In genomic region chr12:94771741-94772140, GRCh38 we compare ENCODE assay signal across 2 cellular contexts.
TF ChIP-seq lines count a peak whose summit lies in the region.

No MANE protein-coding gene starts in this region.

TF ChIP-seq in A549, 52 proteins besides CTCF, POLR2A, EP300 and RAD21 (continued from another document):
- TF ChIP-seq HMGXB4 (CRISPR knock-in tag; IDR thresholded peaks at IDR 0.05; ENCODE audit: borderline replicate concordance): no peak

TF ChIP-seq in IMR-90, 13 proteins besides CTCF, POLR2A, EP300 and RAD21 (continued from another document):
- TF ChIP-seq MAFK (IDR thresholded peaks at IDR 0.05; ENCODE audit: low read depth, low read length): peak; percentile 37; the same call in 1 of the 2 replicates
TF ChIP-seq in IMR-90: peak in this region for 1.
